Comparison of ENCODE assay signal across 9 cellular contexts in the genomic region with DNA sequence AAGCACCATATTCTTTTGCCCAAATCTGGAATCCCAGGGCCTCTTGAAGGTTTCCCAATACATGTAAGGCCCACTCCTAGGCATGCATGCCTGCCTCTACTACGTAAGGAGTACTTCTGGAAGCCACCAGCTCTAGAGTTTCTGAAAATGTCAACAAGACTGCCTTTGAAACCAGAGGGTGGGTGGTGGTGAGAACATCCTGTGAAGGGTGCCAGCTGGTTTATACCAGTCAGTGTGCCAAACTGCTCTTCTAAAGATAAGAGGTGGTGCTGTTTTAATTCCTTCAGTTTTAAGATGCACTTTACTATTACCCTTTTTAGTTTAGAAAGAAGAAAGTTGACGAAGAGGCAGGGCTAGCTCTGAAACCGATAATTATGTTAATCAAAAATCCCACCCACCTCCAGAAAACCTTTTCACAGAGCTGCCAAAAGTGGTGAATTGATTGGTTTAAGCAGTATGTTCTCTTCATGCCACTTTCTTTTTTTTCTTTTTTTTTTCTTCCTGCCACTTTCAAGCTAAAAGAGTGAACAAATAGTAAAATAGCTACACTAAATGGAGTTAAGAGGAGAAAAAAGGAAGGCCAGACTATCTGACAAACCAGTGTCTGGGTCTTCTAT. TPM values are rescaled to one million over a fixed set of nuclear protein-coding genes. Genes with fewer than 3 reads are reported as not detected.
DNase-seq lines count a peak whose midpoint lies in the region; ATAC-seq and TF ChIP-seq lines count a peak whose summit lies in the region.
"Had no signal": no experiment of that assay in that cellular context is flagged by ENCODE, and none has a peak within 500 bp of the region (broad histone marks: within the 10 kb centered on the region; RNA-seq: fewer than 3 reads in every experiment).

No MANE protein-coding gene starts in this region.

- H3K27me3 Mint-ChIP-seq in activated naive CD8-positive, alpha-beta T cell = no peaks in the 10 kb centered on the region
- H3K27me3 Mint-ChIP-seq in endodermal cell (ENCODE audit: insufficient read depth) = no peaks in the 10 kb centered on the region

- H3K27ac Mint-ChIP-seq in activated naive CD8-positive, alpha-beta T cell = peak overlapping the region; percentile 96
- no peak overlapping the region for H3K27ac Mint-ChIP-seq in endodermal cell

- H4K20me1 ChIP-seq in OCI-LY1 (ENCODE audit: insufficient read depth, low read length) = no peaks in the 10 kb centered on the region

- H3K4me3 ChIP-seq in OCI-LY1 (ENCODE audit: low read depth, low read length, poor library complexity, severe bottlenecking) = no peak overlapping the region
- no peak overlapping the region for H3K4me3 ChIP-seq in endodermal cell (ENCODE audit: low read length)
- no peak overlapping the region for H3K4me3 ChIP-seq in stomach

- H3K9me2 ChIP-seq in OCI-LY1 (ENCODE audit: low read depth, low read length) = no peaks in the 10 kb centered on the region

- no peak for TF ChIP-seq POLR2A in stomach (IDR thresholded peaks at IDR 0.05)

- no peaks in the 10 kb centered on the region for H3K9me3 Mint-ChIP-seq in activated naive CD8-positive, alpha-beta T cell (ENCODE audit: low read depth)
- no peaks in the 10 kb centered on the region for H3K9me3 Mint-ChIP-seq in endodermal cell

- TF ChIP-seq CTCF in OCI-LY1 (IDR thresholded peaks at IDR 0.05; ENCODE audit: low read length) (no peak), endodermal cell (conservative IDR thresholded peaks at IDR 0.05) (no peak), stomach (IDR thresholded peaks at IDR 0.05) (no peak)

- peak overlapping the region; percentile 55 for H3K27ac ChIP-seq in OCI-LY1 (ENCODE audit: low read depth, low read length, poor library complexity, severe bottlenecking)
- no peak overlapping the region for H3K27ac ChIP-seq in endodermal cell (ENCODE audit: low read depth, low read length)
- H3K27ac ChIP-seq in stomach = no peak overlapping the region

- intact Hi-C loops in stomach (cut with DNase I; ENCODE audit: low total_unique reads) = no loop called here

- H3K27me3 ChIP-seq in OCI-LY1 (ENCODE audit: insufficient read depth, low read length) (no peaks in the 10 kb centered on the region), endodermal cell (ENCODE audit: control insufficient read depth, insufficient read depth, low read length, poor library complexity, severe bottlenecking) (no peaks in the 10 kb centered on the region), stomach (no peaks in the 10 kb centered on the region)

- H3F3A ChIP-seq in OCI-LY1 (ENCODE audit: insufficient read depth, low read length) = no peaks in the 10 kb centered on the region

- H3K9ac ChIP-seq in OCI-LY1 (ENCODE audit: low read length) (no peak overlapping the region), endodermal cell (ENCODE audit: extremely low read depth, low read length, poor library complexity, severe bottlenecking) (no peak overlapping the region)

- no peak overlapping the region for H2AFZ ChIP-seq in OCI-LY1 (ENCODE audit: low read length)

- H3K4me1 ChIP-seq in OCI-LY1 (ENCODE audit: insufficient read depth, low read length, severe bottlenecking) (peaks cover 19% of the 10 kb centered on the region), endodermal cell (ENCODE audit: control insufficient read depth, insufficient read depth, low read length) (no peaks in the 10 kb centered on the region), stomach (no peaks in the 10 kb centered on the region)

- H3K79me2 ChIP-seq in OCI-LY1 (ENCODE audit: insufficient read depth, low read length) = no peaks in the 10 kb centered on the region

- no peak overlapping the region for H3K4me2 ChIP-seq in OCI-LY1 (ENCODE audit: low read length)

- ATAC-seq in GM18520 (IDR thresholded peaks at IDR 0.05; ENCODE audit: unreplicated experiment) (peak; percentile 68), GM21723 (IDR thresholded peaks at IDR 0.05; ENCODE audit: unreplicated experiment) (no peak)

- H3K36me3 ChIP-seq in OCI-LY1 (ENCODE audit: insufficient read depth, low read length) (no peaks in the 10 kb centered on the region), endodermal cell (ENCODE audit: control insufficient read depth, insufficient read depth, low read length) (no peaks in the 10 kb centered on the region), stomach (peaks cover 0 to 7% (median 3%) of the 10 kb centered on the region in 4 donors)

- H3K4me3 Mint-ChIP-seq in activated naive CD8-positive, alpha-beta T cell = peak overlapping the region; percentile 28
- no peak overlapping the region for H3K4me3 Mint-ChIP-seq in endodermal cell

- no peak for TF ChIP-seq EP300 in stomach (IDR thresholded peaks at IDR 0.05)

- H3K36me3 Mint-ChIP-seq in activated naive CD8-positive, alpha-beta T cell = peaks cover 12% of the 10 kb centered on the region
- H3K36me3 Mint-ChIP-seq in endodermal cell (ENCODE audit: low read depth) = peaks cover 10% of the 10 kb centered on the region

- WGBS in endodermal cell (ENCODE audit: insufficient coverage in 1 of 2, insufficient read length in 1 of 2), 2 experiments = 93 to 100% methylated on average over 1 to 2 of the region's 3 CpGs
- 80 to 89% (median 85%) methylated on average over 3 of the region's 3 CpGs for WGBS in stomach, 5 donors

- H3K9me3 ChIP-seq in OCI-LY1 (ENCODE audit: low read length) (no peaks in the 10 kb centered on the region), endodermal cell (ENCODE audit: control insufficient read depth, low read length) (no peaks in the 10 kb centered on the region), stomach (no peaks in the 10 kb centered on the region)

- peak; percentile 38 for DNase-seq in stimulated activated CD4-positive, alpha-beta T cell treated with anti-CD3 and anti-CD28 coated beads, Interleukin-1b, Interleukin-23, amount 100 ng/mL, for 48 hours
- DNase-seq in endodermal cell = no peak
- DNase-seq in stomach = no peak
- DNase-seq in NAMALWA (ENCODE audit: low spot score) = no peak
- DNase-seq: amniotic stem cell had no signal

- H3K4me1 Mint-ChIP-seq in activated naive CD8-positive, alpha-beta T cell (ENCODE audit: low read depth) = peaks cover 56% of the 10 kb centered on the region
- peaks cover 4% of the 10 kb centered on the region for H3K4me1 Mint-ChIP-seq in endodermal cell

RNA-seq across cellular contexts. Expression of a gene that starts 8.8 kb away (rescaled TPM):
- total RNA-seq in endodermal cell = 10 to 100 TPM; 23.4 to 26.7 TPM
- polyA plus RNA-seq in endodermal cell (2013, experiment 1 of 2) = 18.0 TPM
- polyA plus RNA-seq in endodermal cell (2013, experiment 2 of 2) = 17.7 TPM
- total RNA-seq in stomach = 10 to 100 TPM in 1 of 5 donors, 1 to 10 TPM in 2, under 1 TPM in 2; 0.29 to 15.4 (median 2.3) TPM
- 1 to 10 TPM; 4.1 to 5.5 (median 4.2) TPM for polyA plus RNA-seq in stomach
